ENCODE assay signal across 11 cellular contexts in the genomic region with DNA sequence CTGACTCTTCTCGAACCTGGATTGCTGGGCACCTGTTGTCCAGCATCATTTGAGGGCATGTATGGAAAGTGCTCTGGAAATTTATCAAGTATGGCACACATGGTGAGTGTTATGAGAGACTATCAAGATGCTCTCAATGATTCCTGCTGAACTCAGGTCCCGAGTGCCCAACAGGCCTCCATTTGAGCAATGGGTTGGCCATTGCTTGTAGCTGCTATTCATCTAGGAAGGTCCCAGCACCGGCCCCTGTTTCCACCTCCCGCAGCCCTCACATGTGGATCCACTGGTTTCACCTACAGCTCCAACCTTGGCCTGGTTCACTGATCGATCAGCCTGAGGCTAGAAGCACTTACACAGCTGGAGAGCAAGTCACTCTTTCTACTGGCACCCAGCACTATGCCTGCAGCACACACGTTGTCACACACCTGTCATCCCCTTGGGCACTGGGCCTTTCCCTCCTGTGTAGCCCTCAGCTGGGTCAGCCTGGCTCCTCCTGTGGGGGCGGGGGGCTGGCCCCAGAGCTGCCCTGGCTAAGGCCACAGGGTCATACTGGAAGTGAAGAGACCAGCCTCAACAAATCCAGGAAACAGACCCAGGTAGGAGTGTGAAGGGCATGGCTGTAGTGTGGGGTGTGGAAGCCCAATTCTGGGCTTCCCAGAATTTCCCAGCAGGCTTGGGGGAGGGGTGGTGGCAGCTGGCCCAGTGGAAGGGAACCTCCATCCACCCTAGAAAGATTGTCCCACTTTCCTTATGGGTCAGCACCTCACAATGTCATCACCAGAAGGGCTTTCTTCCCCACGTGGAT. TPM values are rescaled to one million over a fixed set of nuclear protein-coding genes. Genes with fewer than 3 reads are reported as not detected.
DNase-seq lines count a peak whose midpoint lies in the region; ATAC-seq, FAIRE-seq and TF ChIP-seq lines count a peak whose summit lies in the region.
"Had no signal": no experiment of that assay in that cellular context is flagged by ENCODE, and none has a peak within 500 bp of the region (broad histone marks: within the 10 kb centered on the region; RNA-seq: fewer than 3 reads in every experiment).

No MANE protein-coding gene starts in this region.

- peak overlapping the region; percentile 57; the same call in 1 of the 2 replicates for H3K23ac ChIP-seq in IMR-90 (ENCODE audit: low read depth, low read length)

- peaks cover 0 to 20% of the 10 kb centered on the region in 2 experiments; a peak in 2 of 4 replicates for H3K79me1 ChIP-seq in IMR-90 (ENCODE audit: low read depth in 1 of 2, low read length in 2 of 2)

- POLR2A ChIA-PET in IMR-90 (lab: Charles Lee; ENCODE audit: unreplicated experiment) = no interaction called here
- POLR2A ChIA-PET in activated CD8-positive, alpha-beta T cell treated with anti-CD3 and anti-CD28 coated beads, Interleukin-2, amount 10 ng/mL, durations not matched to agents 7 days and 5 days (lab: Charles Lee) = no interaction called here

- H2AK9ac ChIP-seq in IMR-90 (replicated peaks; ENCODE audit: low read depth, low read length, poor library complexity) = peak overlapping the region; percentile 86

- H4K20me1 ChIP-seq in IMR-90 (ENCODE audit: insufficient read depth, low read length) (no peaks in the 10 kb centered on the region; the same call in 1 of the 2 replicates), astrocyte (ENCODE audit: insufficient read depth, low read length) (no peaks in the 10 kb centered on the region)

- no peaks in the 10 kb centered on the region for H3K36me3 ChIP-seq in IMR-90 (ENCODE audit: control insufficient read depth, insufficient read depth, low read length)
- no peaks in the 10 kb centered on the region for H3K36me3 ChIP-seq in astrocyte (ENCODE audit: insufficient read depth, low read length)
- H3K36me3 ChIP-seq in left lung = no peaks in the 10 kb centered on the region
- no peaks in the 10 kb centered on the region for H3K36me3 ChIP-seq in spleen

- peak overlapping the region; percentile 99 for H2AK5ac ChIP-seq in IMR-90 (ENCODE audit: low read depth, low read length)

- H3K27ac Mint-ChIP-seq in astrocyte (ENCODE audit: unreplicated experiment) = peak overlapping the region; percentile 56
- no peak overlapping the region for H3K27ac Mint-ChIP-seq in activated CD8-positive, alpha-beta T cell treated with anti-CD3 and anti-CD28 coated beads, Interleukin-2, amount 10 ng/mL, durations not matched to agents 7 days and 5 days
- H3K27ac Mint-ChIP-seq: T-helper 2 cell treated with Interferon-gamma antibody and Interleukin-4, amounts not matched to agents 5 μg/mL and 100 μg/mL, for 36 hours had no signal

- H2BK5ac ChIP-seq in IMR-90 (ENCODE audit: low read depth, low read length, poor library complexity, severe bottlenecking) = peak overlapping the region; percentile 81

- peak overlapping the region; percentile 14 for H4K5ac ChIP-seq in IMR-90 (ENCODE audit: low read depth, low read length)

- no peak for TF ChIP-seq RAD21 in IMR-90 (IDR thresholded peaks at IDR 0.05; ENCODE audit: low read length)

- no peak for DNase-seq in IMR-90
- no peak for DNase-seq in astrocyte (ENCODE audit: low read depth)
- no peak for DNase-seq in left lung
- DNase-seq in spleen = no peak
- no peak for DNase-seq in D341Med (ENCODE audit: low spot score)
- no peak for DNase-seq in NCI-H226
- DNase-seq in activated CD8-positive, alpha-beta T cell treated with anti-CD3 and anti-CD28 coated beads, Interleukin-2, amount 10 ng/mL, durations not matched to agents 7 days and 5 days = no peak
- DNase-seq in activated CD8-positive, alpha-beta memory T cell treated with anti-CD3 and anti-CD28 coated beads, Interleukin-2, amount 50 U/mL, for 48 hours = no peak
- DNase-seq: activated gamma-delta T cell, NCI-H1436 had no signal

- no peak for FAIRE-seq in astrocyte (lab: Jason Lieb, UNC)

- peak overlapping the region; percentile 81 for H4K91ac ChIP-seq in IMR-90 (ENCODE audit: insufficient read depth, low read depth, low read length)

- H3K9ac ChIP-seq in IMR-90 (ENCODE audit: low read depth, low read length) = no peak overlapping the region
- peak overlapping the region; percentile 27 for H3K9ac ChIP-seq in astrocyte (ENCODE audit: low read length)

- H2BK120ac ChIP-seq in IMR-90 (ENCODE audit: low read depth, low read length) = peak overlapping the region; percentile 96

- peaks cover 35% of the 10 kb centered on the region for H3K4me1 Mint-ChIP-seq in astrocyte (ENCODE audit: low read depth, unreplicated experiment)
- H3K4me1 Mint-ChIP-seq in activated CD8-positive, alpha-beta T cell treated with anti-CD3 and anti-CD28 coated beads, Interleukin-2, amount 10 ng/mL, durations not matched to agents 7 days and 5 days (ENCODE audit: low read depth) = peaks cover 12% of the 10 kb centered on the region

- peak overlapping the region; percentile 54; the same call in 1 of the 2 replicates for H3K56ac ChIP-seq in IMR-90 (ENCODE audit: extremely low read depth, insufficient read depth, low read length)

- peak overlapping the region; percentile 52 for H3K4me2 ChIP-seq in IMR-90 (ENCODE audit: low read depth, low read length)
- H3K4me2 ChIP-seq in astrocyte (ENCODE audit: low read length) = peak overlapping the region; percentile 67

- ATAC-seq in IMR-90 (ENCODE audit: low read depth) (peak; percentile 5), left lung (peak; percentile 19)
- no peak for ATAC-seq in activated CD8-positive, alpha-beta T cell treated with anti-CD3 and anti-CD28 coated beads, Interleukin-2, amount 10 ng/mL, durations not matched to agents 7 days and 5 days

- peaks cover 24% of the 10 kb centered on the region for H3K4me1 ChIP-seq in IMR-90 (ENCODE audit: control insufficient read depth, insufficient read depth, low read length)
- peaks cover 32% of the 10 kb centered on the region for H3K4me1 ChIP-seq in astrocyte (ENCODE audit: insufficient read depth, low read length)
- peaks cover 27 to 57% of the 10 kb centered on the region in 2 donors for H3K4me1 ChIP-seq in left lung
- H3K4me1 ChIP-seq in spleen = peaks cover 20 to 65% (median 40%) of the 10 kb centered on the region in 6 donors

- no TSS peak for BruUV-seq in IMR-90 (replicated peaks; lab: Mats Ljungman, UMichigan)

- CTCF ChIA-PET in IMR-90 (lab: Yijun Ruan, JAX) = no interaction called here
- CTCF ChIA-PET in activated CD8-positive, alpha-beta T cell treated with anti-CD3 and anti-CD28 coated beads, Interleukin-2, amount 10 ng/mL, durations not matched to agents 7 days and 5 days (lab: Charles Lee) = no interaction called here

- intact Hi-C loops in IMR-90 (cut with micrococcal nuclease) (loop anchor here (1.0 kb wide), 1 partner anchor 42 kb away; a partner anchor contains a TSS), left lung (cut with DNase I) (no loop called here), spleen (cut with DNase I; ENCODE audit: low total_unique reads) (no loop called here)

- no peaks in the 10 kb centered on the region for H3K9me3 ChIP-seq in IMR-90 (ENCODE audit: control insufficient read depth, insufficient read depth, low read length)
- H3K9me3 ChIP-seq in astrocyte (ENCODE audit: insufficient read depth, low read depth, low read length) = no peaks in the 10 kb centered on the region
- no peaks in the 10 kb centered on the region for H3K9me3 ChIP-seq in left lung
- H3K9me3 ChIP-seq in spleen = no peaks in the 10 kb centered on the region

- TF ChIP-seq POLR2A in IMR-90 (IDR thresholded peaks at IDR 0.05; ENCODE audit: low read depth, low read length) = no peak
- TF ChIP-seq POLR2A in spleen (IDR thresholded peaks at IDR 0.05) = no peak

- H3K9me1 ChIP-seq in IMR-90 (ENCODE audit: insufficient read depth, low read length) = peaks cover 19% of the 10 kb centered on the region

- H3K27me3 Mint-ChIP-seq in astrocyte (ENCODE audit: low read depth, unreplicated experiment) = peaks cover 6% of the 10 kb centered on the region
- H3K27me3 Mint-ChIP-seq in activated CD8-positive, alpha-beta T cell treated with anti-CD3 and anti-CD28 coated beads, Interleukin-2, amount 10 ng/mL, durations not matched to agents 7 days and 5 days (ENCODE audit: low read depth) = peaks cover 4% of the 10 kb centered on the region

- peaks cover 2% of the 10 kb centered on the region for H3K9me3 Mint-ChIP-seq in astrocyte (ENCODE audit: unreplicated experiment)
- H3K9me3 Mint-ChIP-seq in activated CD8-positive, alpha-beta T cell treated with anti-CD3 and anti-CD28 coated beads, Interleukin-2, amount 10 ng/mL, durations not matched to agents 7 days and 5 days (ENCODE audit: insufficient read depth) = no peaks in the 10 kb centered on the region
- H3K9me3 Mint-ChIP-seq: T-helper 2 cell treated with Interferon-gamma antibody and Interleukin-4, amounts not matched to agents 5 μg/mL and 100 μg/mL, for 36 hours had no signal

- H3K14ac ChIP-seq in IMR-90 (replicated peaks; ENCODE audit: low read depth, low read length) = peak overlapping the region; percentile 91

- peak overlapping the region; percentile 97 for H3K4ac ChIP-seq in IMR-90 (ENCODE audit: low read depth, low read length)

- H2BK20ac ChIP-seq in IMR-90 (ENCODE audit: low read depth, low read length) = peak overlapping the region; percentile 93

- TF ChIP-seq CTCF in IMR-90 (conservative IDR thresholded peaks at IDR 0.05; ENCODE audit: low read depth, low read length) = no peak
- no peak for TF ChIP-seq CTCF in astrocyte (IDR thresholded peaks at IDR 0.05; ENCODE audit: insufficient read depth, low read depth, low read length)
- no peak for TF ChIP-seq CTCF in left lung (IDR thresholded peaks at IDR 0.05)
- no peak for TF ChIP-seq CTCF in spleen (IDR thresholded peaks at IDR 0.05 in 8 of 11, conservative IDR thresholded peaks at IDR 0.05 in 3 of 11)

- dilution Hi-C loops in IMR-90 (cut with HindIII; ENCODE audit: low sequenced_read_pairs, unreplicated experiment) = no loop called here

- H3K18ac ChIP-seq in IMR-90 (ENCODE audit: low read depth, low read length) = peak overlapping the region; percentile 29

- H3K4me3 Mint-ChIP-seq in astrocyte (ENCODE audit: unreplicated experiment) = peak overlapping the region; percentile 36
- H3K4me3 Mint-ChIP-seq in activated CD8-positive, alpha-beta T cell treated with anti-CD3 and anti-CD28 coated beads, Interleukin-2, amount 10 ng/mL, durations not matched to agents 7 days and 5 days = no peak overlapping the region
- H3K4me3 Mint-ChIP-seq: T-helper 2 cell treated with Interferon-gamma antibody and Interleukin-4, amounts not matched to agents 5 μg/mL and 100 μg/mL, for 36 hours had no signal

- no peaks in the 10 kb centered on the region for H3K36me3 Mint-ChIP-seq in astrocyte (ENCODE audit: low read depth, unreplicated experiment)
- H3K36me3 Mint-ChIP-seq in activated CD8-positive, alpha-beta T cell treated with anti-CD3 and anti-CD28 coated beads, Interleukin-2, amount 10 ng/mL, durations not matched to agents 7 days and 5 days (ENCODE audit: low read depth) = no peaks in the 10 kb centered on the region

- WGBS in IMR-90 (ENCODE audit: extremely low coverage in 2 of 2, insufficient read length in 1 of 2), 2 experiments = 86% methylated on average over 4 of the region's 8 CpGs; no CpG with 5 or more reads in 1 of the 2 experiments
- 79 to 85% (median 81%) methylated on average over 7 to 8 of the region's 8 CpGs for WGBS in spleen, 5 donors

- H3K79me2 ChIP-seq in astrocyte (ENCODE audit: insufficient read depth, low read length) = no peaks in the 10 kb centered on the region

- peak overlapping the region; percentile 49 for H3K27ac ChIP-seq in IMR-90 (ENCODE audit: insufficient read depth, low read length)
- peak overlapping the region; percentile 34 for H3K27ac ChIP-seq in astrocyte (ENCODE audit: low read depth, low read length)
- H3K27ac ChIP-seq in left lung = peak overlapping the region; percentile 73 to 76
- H3K27ac ChIP-seq in spleen = peak overlapping the region; percentile 31 to 83 (median 71)

- H3K27me3 ChIP-seq in IMR-90 (ENCODE audit: control insufficient read depth, insufficient read depth, low read length) (no peaks in the 10 kb centered on the region), astrocyte (ENCODE audit: insufficient read depth, low read length) (no peaks in the 10 kb centered on the region), left lung (no peaks in the 10 kb centered on the region), spleen (replicated peaks in 1 of 7) (no peaks in the 10 kb centered on the region)

- H2BK15ac ChIP-seq in IMR-90 (ENCODE audit: low read depth, low read length) = peak overlapping the region; percentile 96; the same call in 2 of the 3 replicates

- peak overlapping the region in 1 of 2 experiments; percentile 81; a peak in 3 of 4 replicates for H4K8ac ChIP-seq in IMR-90 (ENCODE audit: low read depth in 2 of 2, low read length in 2 of 2)

- H3K4me3 ChIP-seq in IMR-90 (ENCODE audit: insufficient read depth, low read depth, low read length) (no peak overlapping the region), astrocyte (ENCODE audit: insufficient read depth, low read depth, low read length) (no peak overlapping the region), left lung (no peak overlapping the region), spleen (no peak overlapping the region)

- peak overlapping the region; percentile 69 for H2AFZ ChIP-seq in IMR-90 (replicated peaks; ENCODE audit: low read length, poor library complexity)
- H2AFZ ChIP-seq in astrocyte (ENCODE audit: low read depth, low read length) = no peak overlapping the region

- in situ Hi-C loops in IMR-90 (cut with MboI; ENCODE audit: low sequenced_read_pairs) = no loop called here

RNA-seq across cellular contexts. Expression of a gene that starts 41.7 kb away (rescaled TPM):
- total RNA-seq in IMR-90 (2012; rRNA removed) = 71.0 and 71.1 TPM in 2 replicates
- 177 and 194 TPM in 2 replicates for polyA plus RNA-seq in IMR-90 (2012; rRNA removed)
- polyA plus RNA-seq in IMR-90 (2012; cell fraction: cytosol; rRNA removed) = 153 and 181 TPM in 2 replicates
- 378 and 409 TPM in 2 replicates for polyA plus RNA-seq in IMR-90 (2012; cell fraction: nucleus; rRNA removed; ENCODE audit: low replicate concordance)
- 65.6 and 78.0 TPM in 2 replicates for total RNA-seq in astrocyte
- total RNA-seq in left lung = 10 to 100 TPM; 30.9 to 33.1 TPM
- 10 to 100 TPM; 27.3 to 78.4 (median 47.5) TPM for total RNA-seq in spleen
- 1 to 10 TPM; 8.3 to 8.9 (median 8.6) TPM for polyA plus RNA-seq in spleen
- total RNA-seq in activated CD8-positive, alpha-beta T cell treated with anti-CD3 and anti-CD28 coated beads, Interleukin-2, amount 10 ng/mL, durations not matched to agents 7 days and 5 days = 10 to 100 TPM; 26.8 to 27.1 TPM
